1 cellular context compared by ENCODE assay signal in genomic region chr1:182293119-182293589, GRCh38.
TF ChIP-seq lines count a peak whose summit lies in the region.

No MANE protein-coding gene starts in this region.

TF ChIP-seq in HepG2, 621 proteins besides CTCF, POLR2A, EP300 and RAD21 (continued from another document and continues in another):
- TF ChIP-seq PREB (CRISPR knock-in tag; IDR thresholded peaks at IDR 0.05) (no peak), AFF4 (CRISPR knock-in tag; IDR thresholded peaks at IDR 0.05) (no peak), KLF15 (CRISPR knock-in tag; IDR thresholded peaks at IDR 0.05; ENCODE audit: borderline replicate concordance) (no peak), ZFP1 (CRISPR knock-in tag; IDR thresholded peaks at IDR 0.05) (no peak), CSRNP2 (CRISPR knock-in tag; conservative IDR thresholded peaks at IDR 0.05; ENCODE audit: low read depth) (no peak), ZNF749 (CRISPR knock-in tag; IDR thresholded peaks at IDR 0.05; ENCODE audit: borderline replicate concordance) (no peak), MIXL1 (CRISPR knock-in tag; IDR thresholded peaks at IDR 0.05) (0 out of 2 replicates have a peak, but pooled peaks have one; percentile 81), ZNF263 (CRISPR knock-in tag; IDR thresholded peaks at IDR 0.05) (no peak), KDM3A (CRISPR knock-in tag; IDR thresholded peaks at IDR 0.05; ENCODE audit: low read depth) (no peak), ZNF562 (CRISPR knock-in tag; IDR thresholded peaks at IDR 0.05; ENCODE audit: borderline replicate concordance) (no peak), FOXK2 (IDR thresholded peaks at IDR 0.05) (no peak), ZNF574 (CRISPR knock-in tag; IDR thresholded peaks at IDR 0.05) (no peak), KDM5A (IDR thresholded peaks at IDR 0.05; ENCODE audit: borderline replicate concordance, low read length) (no peak), GABPA (IDR thresholded peaks at IDR 0.05; ENCODE audit: low read depth, low read length) (no peak), GABPA (CRISPR knock-in tag; IDR thresholded peaks at IDR 0.05; ENCODE audit: low read depth) (no peak), ELF3 (CRISPR knock-in tag; IDR thresholded peaks at IDR 0.05) (peak; percentile 54; the same call in 1 of the 2 replicates), ZNF407 (CRISPR knock-in tag; IDR thresholded peaks at IDR 0.05; ENCODE audit: not compliant biosample characterization) (no peak), MXD4 (CRISPR knock-in tag; IDR thresholded peaks at IDR 0.05) (no peak), ZNF646 (CRISPR knock-in tag; IDR thresholded peaks at IDR 0.05) (peak; percentile 28; the same call in 1 of the 2 replicates), LBX2 (CRISPR knock-in tag; IDR thresholded peaks at IDR 0.05; ENCODE audit: borderline replicate concordance) (no peak), PRPF4 (IDR thresholded peaks at IDR 0.05; ENCODE audit: low read depth, low read length, poor library complexity, severe bottlenecking) (no peak), RXRA (CRISPR knock-in tag; IDR thresholded peaks at IDR 0.05) (peak; percentile 84; the same call in 1 of the 2 replicates), ZNF136 (CRISPR knock-in tag; IDR thresholded peaks at IDR 0.05; ENCODE audit: low read depth) (0 out of 2 replicates have a peak, but pooled peaks have one; percentile 15), ZNF503 (CRISPR knock-in tag; IDR thresholded peaks at IDR 0.05) (no peak), EZH2 (conservative IDR thresholded peaks at IDR 0.05; ENCODE audit: low read depth, low read length) (no peak), TGIF2 (CRISPR knock-in tag; IDR thresholded peaks at IDR 0.05) (no peak)
